In genomic region chr5:167065784-167066183, GRCh38 we compare ENCODE assay signal across 26 cellular contexts.
"Had no signal": no experiment of that assay in that cellular context is flagged by ENCODE, and none has a peak within 500 bp of the region (broad histone marks: within the 10 kb centered on the region; RNA-seq: fewer than 3 reads in every experiment).

No MANE protein-coding gene starts in this region.

- H3K4me3 Mint-ChIP-seq: activated CD4-positive, alpha-beta T cell treated with anti-CD3 and anti-CD28 coated beads for 36 hours; activated CD8-positive, alpha-beta T cell treated with anti-CD3 and anti-CD28 coated beads for 36 hours; activated naive CD4-positive, alpha-beta T cell treated with anti-CD3 and anti-CD28 coated beads, Interleukin-2, amount 10 ng/mL, durations not matched to agents 7 days and 5 days; activated naive CD8-positive, alpha-beta T cell treated with anti-CD3 and anti-CD28 coated beads for 36 hours; activated T-cell treated with anti-CD3 and anti-CD28 coated beads, Interleukin-2, amount 50 U/mL, for 72 hours; T-cell had no signal

- H3K27ac Mint-ChIP-seq: activated CD4-positive, alpha-beta T cell treated with anti-CD3 and anti-CD28 coated beads for 36 hours; activated CD8-positive, alpha-beta T cell treated with anti-CD3 and anti-CD28 coated beads for 36 hours; activated naive CD4-positive, alpha-beta T cell treated with anti-CD3 and anti-CD28 coated beads, Interleukin-2, amount 10 ng/mL, durations not matched to agents 7 days and 5 days; activated naive CD8-positive, alpha-beta T cell treated with anti-CD3 and anti-CD28 coated beads for 36 hours; activated T-cell treated with anti-CD3 and anti-CD28 coated beads, Interleukin-2, amount 50 U/mL, for 72 hours; activated T-helper 2 cell treated with anti-CD3 and anti-CD28 coated beads, Interferon-gamma antibody, Interleukin-2, Interleukin-4, amounts not matched to agents 10 μg/mL and 5 μg/mL and 100 μg/mL, durations not matched to agents 14 hours and 24 hours and 36 hours; T-cell had no signal

- H3K36me3 Mint-ChIP-seq: activated naive CD4-positive, alpha-beta T cell treated with anti-CD3 and anti-CD28 coated beads, Interleukin-2, amount 10 ng/mL, durations not matched to agents 7 days and 5 days; activated naive CD8-positive, alpha-beta T cell treated with anti-CD3 and anti-CD28 coated beads for 36 hours; T-cell had no signal

- H3K27me3 Mint-ChIP-seq: activated CD4-positive, alpha-beta T cell treated with anti-CD3 and anti-CD28 coated beads for 36 hours; activated CD8-positive, alpha-beta T cell treated with anti-CD3 and anti-CD28 coated beads for 36 hours; activated naive CD4-positive, alpha-beta T cell treated with anti-CD3 and anti-CD28 coated beads, Interleukin-2, amount 10 ng/mL, durations not matched to agents 7 days and 5 days; activated naive CD8-positive, alpha-beta T cell treated with anti-CD3 and anti-CD28 coated beads for 36 hours; T-cell had no signal

- H3K4me3 ChIP-seq: K562, SK-N-MC had no signal

- ATAC-seq: activated CD4-positive, alpha-beta T cell treated with anti-CD3 and anti-CD28 coated beads for 36 hours; activated CD8-positive, alpha-beta T cell treated with anti-CD3 and anti-CD28 coated beads for 36 hours; activated T-cell treated with anti-CD3 and anti-CD28 coated beads, Interleukin-2, amount 50 U/mL, for 72 hours; K562; Panc1; Right ventricle myocardium inferior; T-cell had no signal

- H3K9me3 Mint-ChIP-seq: activated CD8-positive, alpha-beta T cell treated with anti-CD3 and anti-CD28 coated beads for 36 hours; activated naive CD4-positive, alpha-beta T cell treated with anti-CD3 and anti-CD28 coated beads, Interleukin-2, amount 10 ng/mL, durations not matched to agents 7 days and 5 days had no signal

- H3K27ac ChIP-seq: SK-N-MC, VCaP had no signal

- H3K4me1 Mint-ChIP-seq: activated CD4-positive, alpha-beta T cell treated with anti-CD3 and anti-CD28 coated beads for 36 hours; activated naive CD4-positive, alpha-beta T cell treated with anti-CD3 and anti-CD28 coated beads, Interleukin-2, amount 10 ng/mL, durations not matched to agents 7 days and 5 days; activated naive CD8-positive, alpha-beta T cell treated with anti-CD3 and anti-CD28 coated beads for 36 hours; T-cell had no signal

- DNase-seq: activated CD4-positive, alpha-beta T cell treated with anti-CD3 and anti-CD28 coated beads for 36 hours; activated CD8-positive, alpha-beta memory T cell treated with anti-CD3 and anti-CD28 coated beads, Interleukin-2, amount 50 U/mL, for 4 hours; activated CD8-positive, alpha-beta T cell treated with anti-CD3 and anti-CD28 coated beads for 36 hours; activated gamma-delta T cell treated with Interleukin-2 at 50 U/mL for 16 hours; activated naive CD4-positive, alpha-beta T cell treated with anti-CD3 and anti-CD28 coated beads, Interleukin-2, amount 10 ng/mL, durations not matched to agents 7 days and 5 days; activated naive CD8-positive, alpha-beta T cell treated with anti-CD3 and anti-CD28 coated beads for 36 hours; activated T-cell treated with anti-CD3 and anti-CD28 coated beads, Interleukin-2, amount 50 U/mL, for 72 hours; anterior cingulate cortex; Karpas-422; MM.1S; NCI-H1048; NCI-H1930; NCI-H2171; NCI-H2227 treated with DMSO at 0.1 percent for 48 hours; NCI-H446 treated with DMSO at 0.1 percent for 48 hours; NCI-H524 treated with DMSO at 0.1 percent for 48 hours; NCI-H82; OCI-M1; RPMI8226; T-cell had no signal
